ENCODE assay signal across 11 cellular contexts in the genomic region with DNA sequence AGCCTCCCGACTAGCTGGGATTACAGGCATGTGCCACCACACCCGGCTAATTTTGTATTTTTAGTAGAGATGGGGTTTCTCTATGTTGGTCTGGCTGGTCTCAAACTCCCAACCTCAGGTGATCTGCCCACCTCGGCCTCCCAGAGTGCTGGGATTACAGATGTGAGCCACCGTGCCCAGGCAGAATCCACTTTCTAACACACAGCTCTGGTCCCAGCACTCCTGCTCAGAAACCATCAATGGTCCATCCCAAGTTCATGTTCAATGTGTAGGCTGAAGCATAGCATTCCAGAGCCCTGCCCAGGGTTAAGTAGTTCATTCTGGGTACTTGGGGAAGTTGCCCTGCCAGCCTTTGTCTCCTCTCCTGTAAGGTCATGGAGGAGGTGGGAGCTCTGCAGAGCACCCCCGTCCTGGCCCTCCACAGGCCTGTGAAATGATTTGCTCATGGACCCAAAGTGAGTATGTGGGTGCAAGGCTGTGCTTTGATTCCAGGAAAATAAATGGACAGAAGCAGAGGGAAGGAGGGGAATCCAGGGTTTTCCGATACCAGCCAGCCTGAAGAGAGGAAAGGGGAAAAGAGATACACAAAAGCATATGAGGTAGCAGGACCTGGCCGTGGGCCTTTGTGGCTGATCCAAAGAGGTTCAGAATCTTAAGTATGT. TPM values are rescaled to one million over a fixed set of nuclear protein-coding genes. Genes with fewer than 3 reads are reported as not detected.
DNase-seq lines count a peak whose midpoint lies in the region; ATAC-seq and TF ChIP-seq lines count a peak whose summit lies in the region.
"Had no signal": no experiment of that assay in that cellular context is flagged by ENCODE, and none has a peak within 500 bp of the region (broad histone marks: within the 10 kb centered on the region; RNA-seq: fewer than 3 reads in every experiment).

No MANE protein-coding gene starts in this region.

- WGBS in thyroid gland, 2 donors: 89 to 94% methylated on average over 7 of the region's 7 CpGs

- H3K36me3 ChIP-seq in ascending aorta (no peaks in the 10 kb centered on the region), thyroid gland (no peaks in the 10 kb centered on the region)

- H3K27ac ChIP-seq in ascending aorta (peak overlapping the region; percentile 73 to 80), thyroid gland (peak overlapping the region; percentile 47 to 55 (median 54))

- TF ChIP-seq POLR2A in thyroid gland (IDR thresholded peaks at IDR 0.05): no peak

- H3K9me3 ChIP-seq in ascending aorta (no peaks in the 10 kb centered on the region), thyroid gland (no peaks in the 10 kb centered on the region)

- peak; percentile 12 for ATAC-seq in HG02840 (IDR thresholded peaks at IDR 0.05; ENCODE audit: low FRiP score, unreplicated experiment)
- ATAC-seq in GM21423 (IDR thresholded peaks at IDR 0.05; ENCODE audit: unreplicated experiment): no peak
- no peak for ATAC-seq in HG03439 (IDR thresholded peaks at IDR 0.05; ENCODE audit: unreplicated experiment)

- no peak overlapping the region for H3K4me3 ChIP-seq in ascending aorta
- H3K4me3 ChIP-seq in thyroid gland (replicated peaks in 1 of 3): no peak overlapping the region

- intact Hi-C loops in ascending aorta (cut with DNase I): loop anchor here (2.0 kb wide), 1 partner anchor 71 kb away; no protein-coding TSS in a partner anchor
- intact Hi-C loops in thyroid gland (cut with DNase I): no loop called here

- TF ChIP-seq CTCF in ascending aorta (IDR thresholded peaks at IDR 0.05) (no peak), thyroid gland (IDR thresholded peaks at IDR 0.05) (no peak)

- H3K27me3 ChIP-seq in ascending aorta: no peaks in the 10 kb centered on the region
- H3K27me3 ChIP-seq in thyroid gland: no peaks in the 10 kb centered on the region

- H3K4me1 ChIP-seq in ascending aorta (peaks cover 8 to 15% of the 10 kb centered on the region in 2 donors), thyroid gland (peaks cover 21 to 36% of the 10 kb centered on the region in 2 donors)

- DNase-seq in ascending aorta (ENCODE audit: low spot score in 2 of 2) (no peak), islet precursor cell (peak; percentile 55), thyroid gland (no peak), ecto neural progenitor cell (ENCODE audit: low spot score) (no peak)
- DNase-seq: activated CD4-positive, alpha-beta T cell treated with anti-CD3 and anti-CD28 coated beads, Interleukin-2, amount 50 U/mL, for 4 hours; activated naive CD4-positive, alpha-beta T cell; CD8-positive, alpha-beta T cell; NCI-H510A had no signal

RNA-seq across cellular contexts. Expression of gene NENF, which starts 55.2 kb away (rescaled TPM):
- total RNA-seq in ascending aorta (186 TPM), thyroid gland (100 to 1,000 TPM in 3 of 4 donors, 10 to 100 TPM in 1; 42.4 to 181 (median 122) TPM)
